In the genomic region with DNA sequence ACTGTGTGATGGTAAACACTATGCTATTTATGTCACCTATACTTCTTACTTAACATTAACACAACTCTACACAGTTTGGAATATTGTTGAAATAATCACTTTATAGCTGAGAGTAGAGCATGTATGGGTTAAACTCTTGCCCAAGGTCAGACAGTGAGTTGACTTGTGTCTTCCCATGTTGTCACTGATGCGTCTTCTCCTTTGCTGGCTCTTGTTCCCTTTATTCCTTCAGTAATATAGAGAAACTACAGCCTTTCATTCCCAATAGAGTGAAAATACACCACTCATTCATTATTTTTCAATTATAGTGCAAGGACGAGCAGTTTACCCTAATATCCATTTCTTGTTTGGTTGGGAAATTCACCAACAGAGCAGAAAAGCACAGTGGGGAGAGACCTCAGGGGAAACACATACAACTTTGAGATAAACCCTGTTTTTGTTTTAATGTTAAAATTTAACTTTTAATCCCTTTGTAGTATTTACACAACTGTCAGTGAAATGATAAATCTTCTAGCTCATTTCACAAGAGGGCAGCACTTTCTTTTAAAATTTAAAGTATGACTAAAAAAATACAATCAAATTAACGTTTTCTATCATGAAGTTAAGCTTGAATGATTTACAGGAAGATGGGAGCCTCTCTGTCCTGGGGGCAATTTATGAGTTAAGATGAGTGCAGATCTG, we compare ENCODE assay signal across 1 cellular context.
A peak's percentile ranks its signal among the peaks of the same experiment; 100 is the strongest.
TF ChIP-seq lines count a peak whose summit lies in the region.

No MANE protein-coding gene starts in this region.

TF ChIP-seq in HepG2, 621 proteins besides CTCF, POLR2A, EP300 and RAD21 (continued from another document and continues in another):
- TF ChIP-seq ZSCAN5A (CRISPR knock-in tag; IDR thresholded peaks at IDR 0.05; ENCODE audit: borderline replicate concordance) (no peak), KLF12 (CRISPR knock-in tag; IDR thresholded peaks at IDR 0.05; ENCODE audit: borderline replicate concordance) (peak; percentile 18; the same call in 1 of the 2 replicates), SCMH1 (CRISPR knock-in tag; IDR thresholded peaks at IDR 0.05; ENCODE audit: borderline replicate concordance) (no peak), ZMAT5 (CRISPR knock-in tag; IDR thresholded peaks at IDR 0.05; ENCODE audit: borderline replicate concordance, low read depth) (no peak), ZNF282 (IDR thresholded peaks at IDR 0.05; ENCODE audit: partially characterized antibody) (no peak), SSRP1 (CRISPR knock-in tag; IDR thresholded peaks at IDR 0.05) (no peak), ZNF850 (CRISPR knock-in tag; conservative IDR thresholded peaks at IDR 0.05) (no peak), PAF1 (CRISPR knock-in tag; IDR thresholded peaks at IDR 0.05) (no peak), LCORL (IDR thresholded peaks at IDR 0.05) (no peak), LCORL (CRISPR knock-in tag; IDR thresholded peaks at IDR 0.05) (no peak), ZNF20 (CRISPR knock-in tag; IDR thresholded peaks at IDR 0.05) (no peak), CC2D1A (CRISPR knock-in tag; IDR thresholded peaks at IDR 0.05) (no peak), ZNF264 (CRISPR knock-in tag; IDR thresholded peaks at IDR 0.05) (peak; percentile 85), KDM2A (CRISPR knock-in tag; IDR thresholded peaks at IDR 0.05; ENCODE audit: borderline replicate concordance, low read depth) (no peak), HMGXB3 (CRISPR knock-in tag; IDR thresholded peaks at IDR 0.05; ENCODE audit: borderline replicate concordance) (peak; percentile 46; the same call in 1 of the 2 replicates), ZBED4 (CRISPR knock-in tag; IDR thresholded peaks at IDR 0.05; ENCODE audit: borderline replicate concordance) (no peak), HDAC1 (CRISPR knock-in tag; IDR thresholded peaks at IDR 0.05) (no peak; the same call in 1 of the 2 replicates), SATB2 (CRISPR knock-in tag; IDR thresholded peaks at IDR 0.05) (peak; percentile 64; the same call in 1 of the 2 replicates), ZNF816 (CRISPR knock-in tag; IDR thresholded peaks at IDR 0.05; ENCODE audit: borderline replicate concordance) (no peak), ISX (CRISPR knock-in tag; conservative IDR thresholded peaks at IDR 0.05) (no peak), ZNF263 (CRISPR knock-in tag; IDR thresholded peaks at IDR 0.05) (no peak), FOXA3 (CRISPR knock-in tag; IDR thresholded peaks at IDR 0.05) (peak; percentile 95), YEATS2 (CRISPR knock-in tag; IDR thresholded peaks at IDR 0.05; ENCODE audit: borderline replicate concordance) (no peak), HNRNPUL1 (IDR thresholded peaks at IDR 0.05; ENCODE audit: low read depth, low read length) (peak; percentile 67; the same call in 1 of the 2 replicates), MIER2 (CRISPR knock-in tag; IDR thresholded peaks at IDR 0.05) (0 out of 2 replicates have a peak, but pooled peaks have one; percentile 20), ZNF513 (CRISPR knock-in tag; conservative IDR thresholded peaks at IDR 0.05) (no peak), RFX3 (CRISPR knock-in tag; IDR thresholded peaks at IDR 0.05) (no peak), TCF7L2 (IDR thresholded peaks at IDR 0.05; ENCODE audit: low read depth, low read length) (no peak), FOXC1 (CRISPR knock-in tag; IDR thresholded peaks at IDR 0.05; ENCODE audit: borderline replicate concordance) (no peak), KMT2A (CRISPR knock-in tag; IDR thresholded peaks at IDR 0.05) (no peak), HOMEZ (CRISPR knock-in tag; IDR thresholded peaks at IDR 0.05; ENCODE audit: low read depth) (peak; percentile 62)
- TF ChIP-seq, protein P1, sequence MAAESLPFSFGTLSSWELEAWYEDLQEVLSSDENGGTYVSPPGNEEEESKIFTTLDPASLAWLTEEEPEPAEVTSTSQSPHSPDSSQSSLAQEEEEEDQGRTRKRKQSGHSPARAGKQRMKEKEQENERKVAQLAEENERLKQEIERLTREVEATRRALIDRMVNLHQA (CRISPR knock-in tag; IDR thresholded peaks at IDR 0.05): no peak
- TF ChIP-seq, protein P2, sequence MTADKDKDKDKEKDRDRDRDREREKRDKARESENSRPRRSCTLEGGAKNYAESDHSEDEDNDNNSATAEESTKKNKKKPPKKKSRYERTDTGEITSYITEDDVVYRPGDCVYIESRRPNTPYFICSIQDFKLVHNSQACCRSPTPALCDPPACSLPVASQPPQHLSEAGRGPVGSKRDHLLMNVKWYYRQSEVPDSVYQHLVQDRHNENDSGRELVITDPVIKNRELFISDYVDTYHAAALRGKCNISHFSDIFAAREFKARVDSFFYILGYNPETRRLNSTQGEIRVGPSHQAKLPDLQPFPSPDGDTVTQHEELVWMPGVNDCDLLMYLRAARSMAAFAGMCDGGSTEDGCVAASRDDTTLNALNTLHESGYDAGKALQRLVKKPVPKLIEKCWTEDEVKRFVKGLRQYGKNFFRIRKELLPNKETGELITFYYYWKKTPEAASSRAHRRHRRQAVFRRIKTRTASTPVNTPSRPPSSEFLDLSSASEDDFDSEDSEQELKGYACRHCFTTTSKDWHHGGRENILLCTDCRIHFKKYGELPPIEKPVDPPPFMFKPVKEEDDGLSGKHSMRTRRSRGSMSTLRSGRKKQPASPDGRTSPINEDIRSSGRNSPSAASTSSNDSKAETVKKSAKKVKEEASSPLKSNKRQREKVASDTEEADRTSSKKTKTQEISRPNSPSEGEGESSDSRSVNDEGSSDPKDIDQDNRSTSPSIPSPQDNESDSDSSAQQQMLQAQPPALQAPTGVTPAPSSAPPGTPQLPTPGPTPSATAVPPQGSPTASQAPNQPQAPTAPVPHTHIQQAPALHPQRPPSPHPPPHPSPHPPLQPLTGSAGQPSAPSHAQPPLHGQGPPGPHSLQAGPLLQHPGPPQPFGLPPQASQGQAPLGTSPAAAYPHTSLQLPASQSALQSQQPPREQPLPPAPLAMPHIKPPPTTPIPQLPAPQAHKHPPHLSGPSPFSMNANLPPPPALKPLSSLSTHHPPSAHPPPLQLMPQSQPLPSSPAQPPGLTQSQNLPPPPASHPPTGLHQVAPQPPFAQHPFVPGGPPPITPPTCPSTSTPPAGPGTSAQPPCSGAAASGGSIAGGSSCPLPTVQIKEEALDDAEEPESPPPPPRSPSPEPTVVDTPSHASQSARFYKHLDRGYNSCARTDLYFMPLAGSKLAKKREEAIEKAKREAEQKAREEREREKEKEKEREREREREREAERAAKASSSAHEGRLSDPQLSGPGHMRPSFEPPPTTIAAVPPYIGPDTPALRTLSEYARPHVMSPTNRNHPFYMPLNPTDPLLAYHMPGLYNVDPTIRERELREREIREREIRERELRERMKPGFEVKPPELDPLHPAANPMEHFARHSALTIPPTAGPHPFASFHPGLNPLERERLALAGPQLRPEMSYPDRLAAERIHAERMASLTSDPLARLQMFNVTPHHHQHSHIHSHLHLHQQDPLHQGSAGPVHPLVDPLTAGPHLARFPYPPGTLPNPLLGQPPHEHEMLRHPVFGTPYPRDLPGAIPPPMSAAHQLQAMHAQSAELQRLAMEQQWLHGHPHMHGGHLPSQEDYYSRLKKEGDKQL (CRISPR knock-in tag; IDR thresholded peaks at IDR 0.05; ENCODE audit: low read depth): peak; percentile 71; the same call in 1 of the 2 replicates
